Comparison of ENCODE assay signal across 1 cellular context in genomic region chr16:84704253-84704652, GRCh38.
TF ChIP-seq lines count a peak whose summit lies in the region.

No MANE protein-coding gene starts in this region.

TF ChIP-seq in WTC11, 78 proteins besides CTCF, POLR2A, EP300 and RAD21 (continued from another document):
- no peak for TF ChIP-seq ARID4B (CRISPR knock-in tag; IDR thresholded peaks at IDR 0.05; ENCODE audit: borderline replicate concordance)
- TF ChIP-seq E2F1 (CRISPR knock-in tag; IDR thresholded peaks at IDR 0.05): no peak
- no peak for TF ChIP-seq ZNF281 (CRISPR knock-in tag; IDR thresholded peaks at IDR 0.05)
- TF ChIP-seq, protein P1, sequence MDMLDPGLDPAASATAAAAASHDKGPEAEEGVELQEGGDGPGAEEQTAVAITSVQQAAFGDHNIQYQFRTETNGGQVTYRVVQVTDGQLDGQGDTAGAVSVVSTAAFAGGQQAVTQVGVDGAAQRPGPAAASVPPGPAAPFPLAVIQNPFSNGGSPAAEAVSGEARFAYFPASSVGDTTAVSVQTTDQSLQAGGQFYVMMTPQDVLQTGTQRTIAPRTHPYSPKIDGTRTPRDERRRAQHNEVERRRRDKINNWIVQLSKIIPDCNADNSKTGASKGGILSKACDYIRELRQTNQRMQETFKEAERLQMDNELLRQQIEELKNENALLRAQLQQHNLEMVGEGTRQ (CRISPR knock-in tag; IDR thresholded peaks at IDR 0.05): no peak
- TF ChIP-seq NFYB (CRISPR knock-in tag; conservative IDR thresholded peaks at IDR 0.05; ENCODE audit: low read depth): no peak
- no peak for TF ChIP-seq RORB (CRISPR knock-in tag; IDR thresholded peaks at IDR 0.05)
- TF ChIP-seq, protein P2, sequence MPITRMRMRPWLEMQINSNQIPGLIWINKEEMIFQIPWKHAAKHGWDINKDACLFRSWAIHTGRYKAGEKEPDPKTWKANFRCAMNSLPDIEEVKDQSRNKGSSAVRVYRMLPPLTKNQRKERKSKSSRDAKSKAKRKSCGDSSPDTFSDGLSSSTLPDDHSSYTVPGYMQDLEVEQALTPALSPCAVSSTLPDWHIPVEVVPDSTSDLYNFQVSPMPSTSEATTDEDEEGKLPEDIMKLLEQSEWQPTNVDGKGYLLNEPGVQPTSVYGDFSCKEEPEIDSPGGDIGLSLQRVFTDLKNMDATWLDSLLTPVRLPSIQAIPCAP (CRISPR knock-in tag; IDR thresholded peaks at IDR 0.05): no peak
- no peak for TF ChIP-seq NFE2L1 (CRISPR knock-in tag; IDR thresholded peaks at IDR 0.05)
- TF ChIP-seq PRRX2 (CRISPR knock-in tag; IDR thresholded peaks at IDR 0.05): no peak
